In genomic region chr11:56207796-56208195, GRCh38 we compare ENCODE assay signal across 3 cellular contexts.
TF ChIP-seq lines count a peak whose summit lies in the region.

No MANE protein-coding gene starts in this region.

TF ChIP-seq in A549, 52 proteins besides CTCF, POLR2A, EP300 and RAD21:
- TF ChIP-seq HEYL (CRISPR knock-in tag; IDR thresholded peaks at IDR 0.05) = no peak
- peak; percentile 97 for TF ChIP-seq MAFK (IDR thresholded peaks at IDR 0.05; ENCODE audit: partially characterized antibody)
- TF ChIP-seq POLR2AphosphoS2 (conservative IDR thresholded peaks at IDR 0.05; ENCODE audit: low read length) = no peak
- TF ChIP-seq HMGXB4 (CRISPR knock-in tag; IDR thresholded peaks at IDR 0.05; ENCODE audit: borderline replicate concordance) = no peak
- TF ChIP-seq ZFP36 (IDR thresholded peaks at IDR 0.05; ENCODE audit: borderline replicate concordance, partially characterized antibody) = no peak

TF ChIP-seq in IMR-90, 13 proteins besides CTCF, POLR2A, EP300 and RAD21:
- TF ChIP-seq MAZ (IDR thresholded peaks at IDR 0.05; ENCODE audit: borderline replicate concordance, low read depth, low read length) (no peak), BHLHE40 (IDR thresholded peaks at IDR 0.05; ENCODE audit: low read depth, low read length) (no peak), MAFK (IDR thresholded peaks at IDR 0.05; ENCODE audit: low read depth, low read length) (peak; percentile 99), CHD1 (IDR thresholded peaks at IDR 0.05; ENCODE audit: low read depth, low read length) (no peak), NFE2L2 (IDR thresholded peaks at IDR 0.05; ENCODE audit: low read depth, low read length) (no peak)

TF ChIP-seq in H1, 55 proteins besides CTCF, POLR2A, EP300 and RAD21:
- TF ChIP-seq MAFK (IDR thresholded peaks at IDR 0.05; ENCODE audit: low read depth, low read length) (peak; percentile 95), SP4 (IDR thresholded peaks at IDR 0.05; ENCODE audit: low read length) (no peak)
